In genomic region chr17:17029938-17030337, GRCh38 we compare ENCODE assay signal across 2 cellular contexts.
A peak's percentile ranks its signal among the peaks of the same experiment; 100 is the strongest.
TF ChIP-seq lines count a peak whose summit lies in the region.

No MANE protein-coding gene starts in this region.

TF ChIP-seq in GM23338, 12 proteins besides CTCF, POLR2A, EP300 and RAD21:
- TF ChIP-seq STAT1 (IDR thresholded peaks at IDR 0.05; ENCODE audit: unreplicated experiment), result no peak
- TF ChIP-seq ETS1 (IDR thresholded peaks at IDR 0.05), result no peak
- no peak for TF ChIP-seq JUNB (IDR thresholded peaks at IDR 0.05; ENCODE audit: unreplicated experiment)
- TF ChIP-seq POLR2AphosphoS5 (IDR thresholded peaks at IDR 0.05; ENCODE audit: low read depth), result no peak
- no peak for TF ChIP-seq ZNF462 (CRISPR knock-in tag; IDR thresholded peaks at IDR 0.05)
- TF ChIP-seq EZH2 (IDR thresholded peaks at IDR 0.05; ENCODE audit: low read depth, unreplicated experiment), result no peak
- TF ChIP-seq ZNF114 (CRISPR knock-in tag; IDR thresholded peaks at IDR 0.05), result no peak
- no peak for TF ChIP-seq EZH2phosphoT487 (IDR thresholded peaks at IDR 0.05; ENCODE audit: unreplicated experiment)
- no peak for TF ChIP-seq NANOG (IDR thresholded peaks at IDR 0.05; ENCODE audit: borderline replicate concordance)
- no peak for TF ChIP-seq REST (IDR thresholded peaks at IDR 0.05; ENCODE audit: unreplicated experiment)

TF ChIP-seq in HepG2, 621 proteins besides CTCF, POLR2A, EP300 and RAD21:
- TF ChIP-seq STAG1 (CRISPR knock-in tag; IDR thresholded peaks at IDR 0.05), result peak; percentile 30; the same call in 1 of the 2 replicates
- no peak for TF ChIP-seq ZNF609 (CRISPR knock-in tag; IDR thresholded peaks at IDR 0.05; ENCODE audit: borderline replicate concordance)
- no peak for TF ChIP-seq TGIF2 (CRISPR knock-in tag; IDR thresholded peaks at IDR 0.05)
- no peak for TF ChIP-seq HNRNPL (IDR thresholded peaks at IDR 0.05; ENCODE audit: low read depth, low read length)
- peak; percentile 33; the same call in 1 of the 2 replicates for TF ChIP-seq SAP130 (CRISPR knock-in tag; IDR thresholded peaks at IDR 0.05; ENCODE audit: low read depth)
- TF ChIP-seq YEATS4 (CRISPR knock-in tag; IDR thresholded peaks at IDR 0.05; ENCODE audit: borderline replicate concordance), result 0 out of 2 replicates have a peak, but pooled peaks have one; percentile 24
- 0 out of 2 replicates have a peak, but pooled peaks have one; percentile 36 for TF ChIP-seq ZNF691 (CRISPR knock-in tag; IDR thresholded peaks at IDR 0.05; ENCODE audit: borderline replicate concordance, low read depth)
- no peak for TF ChIP-seq KDM5B (CRISPR knock-in tag; IDR thresholded peaks at IDR 0.05; ENCODE audit: borderline replicate concordance)
- TF ChIP-seq ZHX1 (CRISPR knock-in tag; IDR thresholded peaks at IDR 0.05; ENCODE audit: low read depth), result no peak
- TF ChIP-seq HMGXB4 (CRISPR knock-in tag; IDR thresholded peaks at IDR 0.05; ENCODE audit: borderline replicate concordance in 1 of 2, low read depth in 1 of 2), result peak in 1 of 2 experiments; percentile 39; a peak in 1 of 4 replicates
- no peak for TF ChIP-seq ZNF597 (CRISPR knock-in tag; IDR thresholded peaks at IDR 0.05)
- TF ChIP-seq ZNF326 (CRISPR knock-in tag; IDR thresholded peaks at IDR 0.05; ENCODE audit: borderline replicate concordance), result no peak
- TF ChIP-seq PATZ1 (CRISPR knock-in tag; IDR thresholded peaks at IDR 0.05), result peak; percentile 68; the same call in 1 of the 2 replicates
- TF ChIP-seq ZSCAN30 (CRISPR knock-in tag; IDR thresholded peaks at IDR 0.05), result no peak
- TF ChIP-seq ZFX (CRISPR knock-in tag; IDR thresholded peaks at IDR 0.05; ENCODE audit: low read depth), result peak; percentile 15; the same call in 1 of the 2 replicates
- no peak for TF ChIP-seq NFE2L1 (CRISPR knock-in tag; IDR thresholded peaks at IDR 0.05; ENCODE audit: borderline replicate concordance)
- TF ChIP-seq ZFP37 (CRISPR knock-in tag; IDR thresholded peaks at IDR 0.05; ENCODE audit: borderline replicate concordance), result no peak
- TF ChIP-seq TBL1XR1 (IDR thresholded peaks at IDR 0.05; ENCODE audit: borderline replicate concordance, low read length, partially characterized antibody), result no peak
- peak; percentile 56; the same call in 1 of the 2 replicates for TF ChIP-seq MYC (CRISPR knock-in tag; IDR thresholded peaks at IDR 0.05; ENCODE audit: borderline replicate concordance)
- TF ChIP-seq ZNF687 (CRISPR knock-in tag; IDR thresholded peaks at IDR 0.05), result peak; percentile 33
- TF ChIP-seq REXO4 (CRISPR knock-in tag; IDR thresholded peaks at IDR 0.05; ENCODE audit: borderline replicate concordance), result no peak
TF ChIP-seq in HepG2: peak in this region for 9.
